Comparison of ENCODE assay signal across 20 cellular contexts in genomic region chr1:168963596-168963995, GRCh38.
"Had no signal": no experiment of that assay in that cellular context is flagged by ENCODE, and none has a peak within 500 bp of the region (broad histone marks: within the 10 kb centered on the region; RNA-seq: fewer than 3 reads in every experiment).

No MANE protein-coding gene starts in this region.

- DNase-seq: cortex of kidney; effector CD8-positive, alpha-beta T cell; foreskin melanocyte; heart left ventricle; hippocampal formation; islet precursor cell; mammary epithelial cell; mucosa of descending colon; naive thymus-derived CD8-positive, alpha-beta T cell; retina; right lobe of liver; stimulated activated CD4-positive, alpha-beta T cell treated with anti-CD3 and anti-CD28 coated beads, Interleukin-4, amount 100 ng/mL, for 24 hours; stimulated activated naive B cell treated with anti-CD40 and anti-IgM and Interleukin-4, amounts not matched to agents 10 μg/mL and 1 μg/mL and 100 μg/mL, for 72 hours; stomach; substantia nigra; thyroid gland had no signal

- H3K9ac ChIP-seq: parathyroid adenoma had no signal

- H3K36me3 ChIP-seq: heart left ventricle, prostate gland, right lobe of liver, stomach, thyroid gland had no signal

- H3K79me2 ChIP-seq: parathyroid adenoma had no signal

- H3K4me1 ChIP-seq: parathyroid adenoma, prostate gland, right lobe of liver, thyroid gland had no signal

- H3K27ac ChIP-seq: heart left ventricle, parathyroid adenoma, prostate gland, right lobe of liver, stomach, thyroid gland had no signal

- ATAC-seq: heart left ventricle; left lobe of liver; mucosa of descending colon; naive thymus-derived CD8-positive, alpha-beta T cell; right lobe of liver; stimulated activated naive B cell treated with anti-CD40 and anti-IgM and Interleukin-4, amounts not matched to agents 10 μg/mL and 1 μg/mL and 100 μg/mL, for 72 hours had no signal

- H3K9me3 ChIP-seq: heart left ventricle, mucosa of descending colon, prostate gland, right lobe of liver, stomach, thyroid gland had no signal

- H3K27me3 ChIP-seq: dorsolateral prefrontal cortex, heart left ventricle, right lobe of liver, stomach, thyroid gland had no signal

- H2AFZ ChIP-seq: parathyroid adenoma had no signal

- H3K4me3 ChIP-seq: dorsolateral prefrontal cortex, heart left ventricle, mucosa of descending colon, prostate gland, right lobe of liver, stomach, thyroid gland had no signal
